Comparison of ENCODE assay signal across 1 cellular context in the genomic region with DNA sequence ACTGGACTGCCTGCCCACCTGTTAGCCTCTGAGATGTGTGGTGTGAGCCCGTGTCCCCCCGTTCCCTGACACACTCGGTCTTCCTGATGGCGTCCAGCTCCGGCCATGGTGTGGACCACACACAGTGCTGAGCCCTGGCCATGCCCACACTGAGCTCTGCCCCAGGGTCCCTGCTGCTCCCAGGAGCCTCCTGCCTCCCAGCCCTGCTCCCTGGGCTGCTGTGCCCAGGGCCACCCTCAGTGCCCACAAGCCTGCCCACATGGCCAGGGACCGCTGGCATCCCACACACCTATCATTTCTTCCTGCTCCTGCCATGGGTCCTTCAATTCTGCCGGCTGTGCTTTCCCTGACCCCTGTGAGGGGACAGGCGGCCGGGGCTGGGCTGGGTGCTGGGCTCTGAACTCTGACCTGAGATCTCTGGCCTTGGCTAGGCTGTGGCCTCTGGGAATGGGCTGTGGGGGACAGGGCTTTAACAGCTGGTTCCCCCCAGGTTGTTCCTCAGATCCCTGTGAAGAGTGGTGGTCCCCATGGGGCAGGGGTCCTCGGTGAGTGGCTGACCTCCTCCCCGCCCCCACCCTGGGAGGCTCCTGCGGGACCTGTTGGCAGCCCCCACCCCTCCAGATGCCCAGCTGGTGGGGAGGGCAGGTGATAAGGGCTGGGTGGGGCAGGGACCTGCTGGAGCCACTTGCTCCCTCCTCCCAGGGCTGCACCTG.
TF ChIP-seq lines count a peak whose summit lies in the region.

No MANE protein-coding gene starts in this region.

TF ChIP-seq in GM12878, 131 proteins besides CTCF, POLR2A, EP300 and RAD21:
- TF ChIP-seq, protein P1, sequence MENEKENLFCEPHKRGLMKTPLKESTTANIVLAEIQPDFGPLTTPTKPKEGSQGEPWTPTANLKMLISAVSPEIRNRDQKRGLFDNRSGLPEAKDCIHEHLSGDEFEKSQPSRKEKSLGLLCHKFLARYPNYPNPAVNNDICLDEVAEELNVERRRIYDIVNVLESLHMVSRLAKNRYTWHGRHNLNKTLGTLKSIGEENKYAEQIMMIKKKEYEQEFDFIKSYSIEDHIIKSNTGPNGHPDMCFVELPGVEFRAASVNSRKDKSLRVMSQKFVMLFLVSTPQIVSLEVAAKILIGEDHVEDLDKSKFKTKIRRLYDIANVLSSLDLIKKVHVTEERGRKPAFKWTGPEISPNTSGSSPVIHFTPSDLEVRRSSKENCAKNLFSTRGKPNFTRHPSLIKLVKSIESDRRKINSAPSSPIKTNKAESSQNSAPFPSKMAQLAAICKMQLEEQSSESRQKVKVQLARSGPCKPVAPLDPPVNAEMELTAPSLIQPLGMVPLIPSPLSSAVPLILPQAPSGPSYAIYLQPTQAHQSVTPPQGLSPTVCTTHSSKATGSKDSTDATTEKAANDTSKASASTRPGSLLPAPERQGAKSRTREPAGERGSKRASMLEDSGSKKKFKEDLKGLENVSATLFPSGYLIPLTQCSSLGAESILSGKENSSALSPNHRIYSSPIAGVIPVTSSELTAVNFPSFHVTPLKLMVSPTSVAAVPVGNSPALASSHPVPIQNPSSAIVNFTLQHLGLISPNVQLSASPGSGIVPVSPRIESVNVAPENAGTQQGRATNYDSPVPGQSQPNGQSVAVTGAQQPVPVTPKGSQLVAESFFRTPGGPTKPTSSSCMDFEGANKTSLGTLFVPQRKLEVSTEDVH (IDR thresholded peaks at IDR 0.05; ENCODE audit: low read depth, partially characterized antibody): no peak
